1 cellular context compared by ENCODE assay signal in genomic region chr13:40031031-40031430, GRCh38.
TF ChIP-seq lines count a peak whose summit lies in the region.

No MANE protein-coding gene starts in this region.

TF ChIP-seq in HepG2, 621 proteins besides CTCF, POLR2A, EP300 and RAD21 (continued from another document):
- TF ChIP-seq ZNF704 (CRISPR knock-in tag; IDR thresholded peaks at IDR 0.05; ENCODE audit: borderline replicate concordance) (no peak), HOXA9 (CRISPR knock-in tag; IDR thresholded peaks at IDR 0.05; ENCODE audit: borderline replicate concordance) (no peak), ZNF570 (CRISPR knock-in tag; IDR thresholded peaks at IDR 0.05; ENCODE audit: borderline replicate concordance) (no peak), ZNF709 (CRISPR knock-in tag; IDR thresholded peaks at IDR 0.05) (no peak)
